19 cellular contexts compared by ENCODE assay signal in genomic region chr3:105228696-105229095, GRCh38.
DNase-seq lines count a peak whose midpoint lies in the region; ATAC-seq and TF ChIP-seq lines count a peak whose summit lies in the region.
"Had no signal": no experiment of that assay in that cellular context is flagged by ENCODE, and none has a peak within 500 bp of the region (broad histone marks: within the 10 kb centered on the region; RNA-seq: fewer than 3 reads in every experiment).

No MANE protein-coding gene starts in this region.

- DNase-seq in MCF 10A (ENCODE audit: unreplicated experiment) (peak; percentile 18), breast epithelium (ENCODE audit: low spot score in 2 of 2) (no peak), mammary epithelial cell (peak; percentile 65), foreskin keratinocyte (peak; percentile 46 to 62), GM13976 (ENCODE audit: low spot score) (no peak)
- DNase-seq in stimulated activated CD4-positive, alpha-beta T cell treated with anti-CD3 and anti-CD28 coated beads, Interleukin-2, amount 100 ng/mL, for 48 hours: no peak
- DNase-seq: CD8-positive, alpha-beta T cell; COR-L47; DMS153; DND-41; GF-D8; HFFc6; IMR-90; KBM-7 had no signal

- peak overlapping the region; percentile 21 for H3K27ac Mint-ChIP-seq in MCF 10A (ENCODE audit: low read depth, unreplicated experiment)
- H3K27ac Mint-ChIP-seq: CD14-positive monocyte; CD8-positive, alpha-beta T cell; HFFc6 had no signal

- H3K36me3 ChIP-seq in breast epithelium (no peaks in the 10 kb centered on the region), mammary epithelial cell (ENCODE audit: insufficient read depth, low read length) (no peaks in the 10 kb centered on the region)
- H3K36me3 ChIP-seq: HAP-1 had no signal

- H3K36me3 Mint-ChIP-seq in MCF 10A (ENCODE audit: insufficient read depth, unreplicated experiment): peaks cover 6% of the 10 kb centered on the region
- H3K36me3 Mint-ChIP-seq: CD14-positive monocyte; CD8-positive, alpha-beta T cell had no signal

- no peaks in the 10 kb centered on the region for H3K4me1 ChIP-seq in breast epithelium
- no peaks in the 10 kb centered on the region for H3K4me1 ChIP-seq in mammary epithelial cell (ENCODE audit: insufficient read depth, low read length)
- H3K4me1 ChIP-seq in foreskin keratinocyte: no peaks in the 10 kb centered on the region
- H3K4me1 ChIP-seq: HAP-1 had no signal

- CTCF ChIA-PET in MCF 10A (lab: Yijun Ruan, JAX) (no interaction called here), mammary epithelial cell (lab: Charles Lee; ENCODE audit: low non-redundant PET) (interaction anchor here (0.5 kb wide), 1 partner anchor 76 kb away, joined by 3 read pairs; no protein-coding TSS in a partner anchor)

- H3K9ac ChIP-seq in mammary epithelial cell (ENCODE audit: insufficient read depth, low read length): no peak overlapping the region

- H3K9me3 ChIP-seq in breast epithelium (peaks cover 0 to 4% of the 10 kb centered on the region in 2 donors), mammary epithelial cell (replicated peaks; ENCODE audit: insufficient read depth, low read length) (no peaks in the 10 kb centered on the region)
- H3K9me3 ChIP-seq: HAP-1 had no signal

- H3K4me3 ChIP-seq in breast epithelium (no peak overlapping the region), mammary epithelial cell (replicated peaks in 1 of 3; ENCODE audit: insufficient read depth in 1 of 3, low read depth in 2 of 3, low read length in 3 of 3) (no peak overlapping the region)
- H3K4me3 ChIP-seq: HAP-1 had no signal

- dilution Hi-C loops in mammary epithelial cell (cut with HindIII; ENCODE audit: low sequenced_read_pairs): no loop called here

- H3K4me2 ChIP-seq in mammary epithelial cell (ENCODE audit: insufficient read depth, low read depth, low read length): no peak overlapping the region

- no peak overlapping the region for H3K4me3 Mint-ChIP-seq in MCF 10A (ENCODE audit: unreplicated experiment)
- H3K4me3 Mint-ChIP-seq: CD14-positive monocyte; CD8-positive, alpha-beta T cell; HFFc6 had no signal

- TF ChIP-seq POLR2A in breast epithelium (IDR thresholded peaks at IDR 0.05): no peak

- POLR2A ChIA-PET in MCF 10A (lab: Yijun Ruan, JAX): no interaction called here

- no peaks in the 10 kb centered on the region for H4K20me1 ChIP-seq in mammary epithelial cell (ENCODE audit: insufficient read depth, low read length)

- intact Hi-C loops in MCF 10A (cut with micrococcal nuclease) (loop anchor here (1.0 kb wide), 1 partner anchor 138 kb away; the partner anchor contains the start of gene ALCAM), breast epithelium (cut with DNase I; ENCODE audit: low total_unique reads) (no loop called here), mammary epithelial cell (cut with micrococcal nuclease) (no loop called here)

- peak overlapping the region; percentile 9 for H2AFZ ChIP-seq in mammary epithelial cell (ENCODE audit: low read depth, low read length)

- 68% methylated on average over 3 of the region's 3 CpGs for WGBS in mammary epithelial cell (ENCODE audit: low coverage, missing lambda C conversion rate)

- in situ Hi-C loops in mammary epithelial cell (cut with MboI; ENCODE audit: low sequenced_read_pairs in 2 of 2) (no loop called here), GM13976 (cut with MboI; ENCODE audit: low sequenced_read_pairs, unreplicated experiment) (no loop called here)

- H3K79me2 ChIP-seq in mammary epithelial cell (ENCODE audit: insufficient read depth, low read length): no peaks in the 10 kb centered on the region

- H3K27me3 ChIP-seq in breast epithelium (no peaks in the 10 kb centered on the region), mammary epithelial cell (ENCODE audit: insufficient read depth, low read length) (peaks cover 2% of the 10 kb centered on the region), foreskin keratinocyte (no peaks in the 10 kb centered on the region)

- no peak overlapping the region for H3K27ac ChIP-seq in breast epithelium
- no peak overlapping the region for H3K27ac ChIP-seq in mammary epithelial cell (ENCODE audit: insufficient read depth, low read depth, low read length)
- no peak overlapping the region for H3K27ac ChIP-seq in foreskin keratinocyte
- H3K27ac ChIP-seq: 22Rv1 had no signal

- no peaks in the 10 kb centered on the region for H3K9me3 Mint-ChIP-seq in MCF 10A (ENCODE audit: unreplicated experiment)
- H3K9me3 Mint-ChIP-seq: CD8-positive, alpha-beta T cell; HFFc6 had no signal

- no TSS peak for BruUV-seq in MCF 10A (replicated peaks; lab: Mats Ljungman, UMichigan)
- BruUV-seq in mammary epithelial cell (replicated peaks; lab: Mats Ljungman, UMichigan): no TSS peak

- TF ChIP-seq CTCF in MCF 10A (IDR thresholded peaks at IDR 0.05; ENCODE audit: unreplicated experiment) (no peak), breast epithelium (IDR thresholded peaks at IDR 0.05) (no peak), mammary epithelial cell (conservative IDR thresholded peaks at IDR 0.05 in 1 of 2, IDR thresholded peaks at IDR 0.05 in 1 of 2; ENCODE audit: extremely low read depth in 1 of 2, insufficient read depth in 1 of 2, low read depth in 1 of 2, low read length in 2 of 2) (no peak), foreskin keratinocyte (conservative IDR thresholded peaks at IDR 0.05) (no peak), GM13976 (IDR thresholded peaks at IDR 0.05; ENCODE audit: borderline replicate concordance, control extremely low read depth, extremely low read depth, insufficient read depth, missing control alignments) (no peak)

- ATAC-seq in foreskin keratinocyte (peak; percentile 75), HG03196 (IDR thresholded peaks at IDR 0.05; ENCODE audit: unreplicated experiment) (no peak), GM18511 (IDR thresholded peaks at IDR 0.05; ENCODE audit: unreplicated experiment) (no peak)
- ATAC-seq: CD8-positive, alpha-beta T cell had no signal

- no peaks in the 10 kb centered on the region for H3K27me3 Mint-ChIP-seq in MCF 10A (ENCODE audit: insufficient read depth, unreplicated experiment)

- H3K4me1 Mint-ChIP-seq in MCF 10A (ENCODE audit: insufficient read depth, unreplicated experiment): peaks cover 14% of the 10 kb centered on the region
- H3K4me1 Mint-ChIP-seq: CD14-positive monocyte had no signal

Comparison
In these comparisons a context has a peak if more than half of its experiments do, and no peak if none do; other contexts are left out.
1. DNase-seq: peak in MCF 10A (single experiment), mammary epithelial cell (single experiment) and foreskin keratinocyte (2 of 2); none in breast epithelium (0 of 2), stimulated activated CD4-positive, alpha-beta T cell treated with anti-CD3 and anti-CD28 coated beads, Interleukin-2, amount 100 ng/mL, for 48 hours (0 of 2) and GM13976 (single experiment).